10 cellular contexts compared by ENCODE assay signal in genomic region chr7:78924581-78924980, GRCh38.
DNase-seq lines count a peak whose midpoint lies in the region; ATAC-seq and TF ChIP-seq lines count a peak whose summit lies in the region.
"Had no signal": no experiment of that assay in that cellular context is flagged by ENCODE, and none has a peak within 500 bp of the region (broad histone marks: within the 10 kb centered on the region; RNA-seq: fewer than 3 reads in every experiment).

No MANE protein-coding gene starts in this region.

- no peaks in the 10 kb centered on the region for H3K27me3 Mint-ChIP-seq in endodermal cell (ENCODE audit: insufficient read depth)

- H3K27ac Mint-ChIP-seq in endodermal cell: no peak overlapping the region
- H3K27ac Mint-ChIP-seq: activated T-helper 1 cell treated with anti-CD3 and anti-CD28 coated beads, Interleukin-12 subunit alpha, Interleukin-12 subunit beta, Interleukin-2, Interleukin-4 antibody, amounts not matched to agents 30 ng/mL and 10 ng/mL and 1 ng/mL, durations not matched to agents 14 hours and 24 hours and 36 hours had no signal

- TF ChIP-seq CTCF in endodermal cell (conservative IDR thresholded peaks at IDR 0.05): peak; percentile 82

- DNase-seq in NCI-H2107 treated with DMSO at 0.1 percent for 48 hours (lab: John Stamatoyannopoulos, UW; ENCODE audit: unreplicated experiment) (peak; percentile 3), NCI-H2107 (lab: John Stamatoyannopoulos, UW) (no peak), NCI-H2171 (lab: John Stamatoyannopoulos, UW) (peak; percentile 24), endodermal cell (no peak), pons (ENCODE audit: low spot score) (peak; percentile 15)
- no peak for DNase-seq in central memory CD4-positive, alpha-beta T cell
- DNase-seq: BE2C had no signal

- no peak overlapping the region for H3K4me3 ChIP-seq in endodermal cell (ENCODE audit: low read length)

- WGBS in endodermal cell (ENCODE audit: insufficient coverage in 1 of 2, insufficient read length in 1 of 2), 2 experiments: 48% methylated on average over 1 of the region's 2 CpGs; no CpG with 5 or more reads in 1 of the 2 experiments

- no peaks in the 10 kb centered on the region for H3K27me3 ChIP-seq in endodermal cell (ENCODE audit: control insufficient read depth, insufficient read depth, low read length, poor library complexity, severe bottlenecking)
- H3K27me3 ChIP-seq: BE2C had no signal

- no peaks in the 10 kb centered on the region for H3K9me3 ChIP-seq in endodermal cell (ENCODE audit: control insufficient read depth, low read length)
- H3K9me3 ChIP-seq: BE2C had no signal

- ATAC-seq in HG02970 (IDR thresholded peaks at IDR 0.05; ENCODE audit: low FRiP score, unreplicated experiment) (no peak), GM19452 (IDR thresholded peaks at IDR 0.05; ENCODE audit: unreplicated experiment) (no peak)

- H3K4me1 Mint-ChIP-seq in endodermal cell: peaks cover 1% of the 10 kb centered on the region

- no peaks in the 10 kb centered on the region for H3K36me3 ChIP-seq in endodermal cell (ENCODE audit: control insufficient read depth, insufficient read depth, low read length)
- H3K36me3 ChIP-seq: BE2C had no signal

- no peak overlapping the region for H3K4me3 Mint-ChIP-seq in endodermal cell
- H3K4me3 Mint-ChIP-seq: activated T-helper 1 cell treated with anti-CD3 and anti-CD28 coated beads, Interleukin-12 subunit alpha, Interleukin-12 subunit beta, Interleukin-2, Interleukin-4 antibody, amounts not matched to agents 30 ng/mL and 10 ng/mL and 1 ng/mL, durations not matched to agents 14 hours and 24 hours and 36 hours had no signal

- peaks cover 6% of the 10 kb centered on the region for H3K9me3 Mint-ChIP-seq in endodermal cell
- H3K9me3 Mint-ChIP-seq: activated T-helper 1 cell treated with anti-CD3 and anti-CD28 coated beads, Interleukin-12 subunit alpha, Interleukin-12 subunit beta, Interleukin-2, Interleukin-4 antibody, amounts not matched to agents 30 ng/mL and 10 ng/mL and 1 ng/mL, durations not matched to agents 14 hours and 24 hours and 36 hours had no signal

- H3K27ac ChIP-seq in endodermal cell (ENCODE audit: low read depth, low read length): no peak overlapping the region

- H3K4me1 ChIP-seq in endodermal cell (ENCODE audit: control insufficient read depth, insufficient read depth, low read length): no peaks in the 10 kb centered on the region
- H3K4me1 ChIP-seq: BE2C had no signal

- H3K36me3 Mint-ChIP-seq in endodermal cell (ENCODE audit: low read depth): no peaks in the 10 kb centered on the region

- H3K9ac ChIP-seq in endodermal cell (ENCODE audit: extremely low read depth, low read length, poor library complexity, severe bottlenecking): no peak overlapping the region

Comparison
In these comparisons a context has a peak if more than half of its experiments do, and no peak if none do; other contexts are left out.
1. DNase-seq: peak in NCI-H2107 treated with DMSO at 0.1 percent for 48 hours (single experiment), NCI-H2171 (single experiment) and pons (single experiment); none in NCI-H2107 (single experiment), endodermal cell (single experiment) and central memory CD4-positive, alpha-beta T cell (single experiment).